In genomic region chr20:44336725-44337380, GRCh38 we compare ENCODE assay signal across 24 cellular contexts. TPM values are rescaled to one million over a fixed set of nuclear protein-coding genes. Genes with fewer than 3 reads are reported as not detected.
DNase-seq lines count a peak whose midpoint lies in the region; ATAC-seq, FAIRE-seq and TF ChIP-seq lines count a peak whose summit lies in the region.
"Had no signal": no experiment of that assay in that cellular context is flagged by ENCODE, and none has a peak within 500 bp of the region (broad histone marks: within the 10 kb centered on the region; RNA-seq: fewer than 3 reads in every experiment).

A gene with protein sequence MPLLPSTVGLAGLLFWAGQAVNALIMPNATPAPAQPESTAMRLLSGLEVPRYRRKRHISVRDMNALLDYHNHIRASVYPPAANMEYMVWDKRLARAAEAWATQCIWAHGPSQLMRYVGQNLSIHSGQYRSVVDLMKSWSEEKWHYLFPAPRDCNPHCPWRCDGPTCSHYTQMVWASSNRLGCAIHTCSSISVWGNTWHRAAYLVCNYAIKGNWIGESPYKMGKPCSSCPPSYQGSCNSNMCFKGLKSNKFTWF (plus strand): TSS chr20:44337043. CDS start chr20:44337158, 115 bp downstream.

- H3K4me1 ChIP-seq in astrocyte (ENCODE audit: insufficient read depth, low read length) (no peaks in the 10 kb centered on the region), mesenchymal stem cell (ENCODE audit: control insufficient read depth, insufficient read depth, low read depth, low read length) (peaks cover 7% of the 10 kb centered on the region)
- H3K4me1 ChIP-seq: Peyer's patch had no signal

- no peak within 1 kb of the TSS for H2AFZ ChIP-seq in astrocyte (ENCODE audit: low read depth, low read length)
- H2AFZ ChIP-seq in mesenchymal stem cell (ENCODE audit: low read depth, low read length): no peak within 1 kb of the TSS
- H2AFZ ChIP-seq: GM23248 had no signal

- H3K4me2 ChIP-seq in astrocyte (ENCODE audit: low read length) (no peak within 1 kb of the TSS), mesenchymal stem cell (ENCODE audit: low read length, poor library complexity, severe bottlenecking) (no peak within 1 kb of the TSS)

- no peaks in the 10 kb centered on the region for H3K9me3 ChIP-seq in astrocyte (ENCODE audit: insufficient read depth, low read depth, low read length)
- H3K9me3 ChIP-seq in mesenchymal stem cell (ENCODE audit: control insufficient read depth, low read length): no peaks in the 10 kb centered on the region
- H3K9me3 ChIP-seq: Peyer's patch had no signal

- H4K91ac ChIP-seq in mesenchymal stem cell (ENCODE audit: low read length): no peak within 1 kb of the TSS

- no peak within 1 kb of the TSS for H3K4ac ChIP-seq in mesenchymal stem cell (ENCODE audit: low read depth in 1 of 2, low read length in 2 of 2)

- H3K4me3 ChIP-seq in H7 (ENCODE audit: insufficient read depth, low read depth, low read length) (no peak within 1 kb of the TSS), astrocyte (ENCODE audit: insufficient read depth, low read depth, low read length) (no peak within 1 kb of the TSS), mesenchymal stem cell (ENCODE audit: insufficient read depth in 1 of 2, low read depth in 1 of 2, low read length in 2 of 2) (no peak within 1 kb of the TSS)
- H3K4me3 ChIP-seq: GM23248, Peyer's patch had no signal

- no peak for FAIRE-seq in astrocyte (lab: Jason Lieb, UNC)
- FAIRE-seq: D721Med had no signal

- H3K23ac ChIP-seq in mesenchymal stem cell (ENCODE audit: low read length in 2 of 2): no peak within 1 kb of the TSS

- no peak within 1 kb of the TSS for H3K27ac Mint-ChIP-seq in astrocyte (ENCODE audit: unreplicated experiment)
- H3K27ac Mint-ChIP-seq in stimulated activated effector memory CD8-positive, alpha-beta T cell treated with anti-CD3 and anti-CD28 coated beads, Interleukin-12 subunit alpha, Interleukin-12 subunit beta, amount 100 ng/mL, for 72 hours: no peak within 1 kb of the TSS
- H3K27ac Mint-ChIP-seq: HFFc6 had no signal

- H2BK15ac ChIP-seq in mesenchymal stem cell (ENCODE audit: low read depth, poor library complexity, severe bottlenecking): no peak within 1 kb of the TSS

- H3K79me2 ChIP-seq in astrocyte (ENCODE audit: insufficient read depth, low read length): no peaks in the 10 kb centered on the region

- peaks cover 3% of the 10 kb centered on the region for H3K9me3 Mint-ChIP-seq in astrocyte (ENCODE audit: unreplicated experiment)
- no peaks in the 10 kb centered on the region for H3K9me3 Mint-ChIP-seq in stimulated activated effector memory CD8-positive, alpha-beta T cell treated with anti-CD3 and anti-CD28 coated beads, Interleukin-12 subunit alpha, Interleukin-12 subunit beta, amount 100 ng/mL, for 72 hours
- H3K9me3 Mint-ChIP-seq: CD8-positive, alpha-beta memory T cell; HFFc6 had no signal

- H3K9ac ChIP-seq in astrocyte (ENCODE audit: low read length) (no peak within 1 kb of the TSS), mesenchymal stem cell (ENCODE audit: low read length) (no peak within 1 kb of the TSS)
- H3K9ac ChIP-seq: GM23248 had no signal

- H3K27me3 ChIP-seq in H7 (ENCODE audit: control insufficient read depth, insufficient read depth, low read length): no peaks in the 10 kb centered on the region
- H3K27me3 ChIP-seq in astrocyte (ENCODE audit: insufficient read depth, low read length): peaks cover 27% of the 10 kb centered on the region
- H3K27me3 ChIP-seq in mesenchymal stem cell (ENCODE audit: control insufficient read depth in 1 of 2, insufficient read depth in 1 of 2, low read length in 2 of 2): peaks cover 31 to 64% of the 10 kb centered on the region in 2 experiments
- H3K27me3 ChIP-seq: Peyer's patch had no signal

- H3K36me3 Mint-ChIP-seq in astrocyte (ENCODE audit: low read depth, unreplicated experiment): no peaks in the 10 kb centered on the region
- no peaks in the 10 kb centered on the region for H3K36me3 Mint-ChIP-seq in stimulated activated effector memory CD8-positive, alpha-beta T cell treated with anti-CD3 and anti-CD28 coated beads, Interleukin-12 subunit alpha, Interleukin-12 subunit beta, amount 100 ng/mL, for 72 hours
- H3K36me3 Mint-ChIP-seq: CD8-positive, alpha-beta memory T cell had no signal

- H3K4me3 Mint-ChIP-seq in astrocyte (ENCODE audit: unreplicated experiment): peak within 1 kb of the TSS; percentile 1
- no peak within 1 kb of the TSS for H3K4me3 Mint-ChIP-seq in stimulated activated effector memory CD8-positive, alpha-beta T cell treated with anti-CD3 and anti-CD28 coated beads, Interleukin-12 subunit alpha, Interleukin-12 subunit beta, amount 100 ng/mL, for 72 hours
- H3K4me3 Mint-ChIP-seq: CD8-positive, alpha-beta memory T cell; HFFc6 had no signal

- peak; percentile 43 for DNase-seq in H7
- DNase-seq in astrocyte (ENCODE audit: low read depth): no peak
- DNase-seq in mesenchymal stem cell: no peak
- DNase-seq in stimulated activated effector memory CD8-positive, alpha-beta T cell treated with anti-CD3 and anti-CD28 coated beads, Interleukin-12 subunit alpha, Interleukin-12 subunit beta, amount 100 ng/mL, for 72 hours (ENCODE audit: low spot score in 2 of 2): no peak
- no peak for DNase-seq in HCEC 1CT
- DNase-seq: ACHN; C1 segment of cervical spinal cord; CD8-positive, alpha-beta memory T cell; DMS79; GM23248; HFFc6; MM.1S; NCI-H1092 treated with DMSO at 0.1 percent for 48 hours; NCI-H2081; NCI-H446; Peyer's patch; Right ventricle myocardium superior had no signal

- no peak within 1 kb of the TSS for H3K18ac ChIP-seq in mesenchymal stem cell (ENCODE audit: low read depth in 1 of 2, low read length in 2 of 2)

- ATAC-seq in stimulated activated effector memory CD8-positive, alpha-beta T cell treated with anti-CD3 and anti-CD28 coated beads, Interleukin-12 subunit alpha, Interleukin-12 subunit beta, amount 100 ng/mL, for 72 hours: peak; percentile 19
- no peak for ATAC-seq in GM19397 (IDR thresholded peaks at IDR 0.05; ENCODE audit: unreplicated experiment)
- no peak for ATAC-seq in GM19463 (IDR thresholded peaks at IDR 0.05; ENCODE audit: unreplicated experiment)
- ATAC-seq in GM21529 (IDR thresholded peaks at IDR 0.05; ENCODE audit: unreplicated experiment): no peak

- peaks cover 6% of the 10 kb centered on the region for H3K27me3 Mint-ChIP-seq in astrocyte (ENCODE audit: low read depth, unreplicated experiment)

- no peak within 1 kb of the TSS for H2BK120ac ChIP-seq in mesenchymal stem cell (ENCODE audit: low read depth, low read length)

- no peak within 1 kb of the TSS for H3K14ac ChIP-seq in mesenchymal stem cell (ENCODE audit: low read length in 2 of 2)

- no peaks in the 10 kb centered on the region for H3K79me1 ChIP-seq in mesenchymal stem cell (replicated peaks; ENCODE audit: low read length, poor library complexity, severe bottlenecking)

- H2BK12ac ChIP-seq in mesenchymal stem cell (ENCODE audit: low read length in 2 of 2): no peak within 1 kb of the TSS

- no peak within 1 kb of the TSS for H2AK5ac ChIP-seq in mesenchymal stem cell (ENCODE audit: low read length, severe bottlenecking)

- no peak for TF ChIP-seq CTCF in astrocyte (IDR thresholded peaks at IDR 0.05; ENCODE audit: insufficient read depth, low read depth, low read length)

- H2BK5ac ChIP-seq in mesenchymal stem cell (ENCODE audit: low read depth, low read length, poor library complexity, severe bottlenecking): no peak within 1 kb of the TSS

- peaks cover 18% of the 10 kb centered on the region for H3K4me1 Mint-ChIP-seq in astrocyte (ENCODE audit: low read depth, unreplicated experiment)
- peaks cover 6% of the 10 kb centered on the region for H3K4me1 Mint-ChIP-seq in stimulated activated effector memory CD8-positive, alpha-beta T cell treated with anti-CD3 and anti-CD28 coated beads, Interleukin-12 subunit alpha, Interleukin-12 subunit beta, amount 100 ng/mL, for 72 hours
- H3K4me1 Mint-ChIP-seq: CD8-positive, alpha-beta memory T cell had no signal

- 89% methylated on average over 16 of the region's 16 CpGs for WGBS in mesenchymal stem cell

- H3K36me3 ChIP-seq in H7 (replicated peaks; ENCODE audit: control insufficient read depth, insufficient read depth, low read length) (no peaks in the 10 kb centered on the region), astrocyte (ENCODE audit: insufficient read depth, low read length) (no peaks in the 10 kb centered on the region), mesenchymal stem cell (ENCODE audit: control insufficient read depth in 1 of 2, insufficient read depth in 2 of 2, low read depth in 1 of 2, low read length in 2 of 2) (no peaks in the 10 kb centered on the region)
- H3K36me3 ChIP-seq: Peyer's patch had no signal

- no peaks in the 10 kb centered on the region for H4K20me1 ChIP-seq in astrocyte (ENCODE audit: insufficient read depth, low read length)

- peak within 1 kb of the TSS; percentile 25 for H4K8ac ChIP-seq in mesenchymal stem cell (ENCODE audit: low read length)

- H3K27ac ChIP-seq in astrocyte (ENCODE audit: low read depth, low read length): no peak within 1 kb of the TSS
- no peak within 1 kb of the TSS for H3K27ac ChIP-seq in mesenchymal stem cell (ENCODE audit: low read length, poor library complexity, severe bottlenecking)
- H3K27ac ChIP-seq: GM23248, HL-60, Peyer's patch had no signal

RNA-seq across cellular contexts. Expression of the gene that starts here (rescaled TPM):
- total RNA-seq in H7 (2014; rRNA removed; shearing (Covaris generic)): 0.07 TPM in 1 of 2 replicates, not detected in the other
- total RNA-seq in astrocyte: 0.25 and 1.3 TPM in 2 replicates
- not detected for polyA plus RNA-seq in mesenchymal stem cell (2013, experiment 1 of 2)
- not detected for polyA plus RNA-seq in mesenchymal stem cell (2013, experiment 2 of 2)
- total RNA-seq: CD8-positive, alpha-beta memory T cell; GM23248; HFFc6; HT1080; LHCN-M2; Peyer's patch; Right ventricle myocardium superior had no signal
- polyA plus RNA-seq: CD8-positive, alpha-beta memory T cell; GM23248 had no signal

Comparison
In these comparisons a context has a peak if more than half of its experiments do, and no peak if none do; other contexts are left out.
1. Peak in DNase-seq in H7; RNA of the gene not detected or under 1 TPM.